ENCODE assay signal across 19 cellular contexts in genomic region chr3:132545471-132545870, GRCh38. TPM values are rescaled to one million over a fixed set of nuclear protein-coding genes. Genes with fewer than 3 reads are reported as not detected.
DNase-seq lines count a peak whose midpoint lies in the region; ATAC-seq and TF ChIP-seq lines count a peak whose summit lies in the region.
"Had no signal": no experiment of that assay in that cellular context is flagged by ENCODE, and none has a peak within 500 bp of the region (broad histone marks: within the 10 kb centered on the region; RNA-seq: fewer than 3 reads in every experiment).

No MANE protein-coding gene starts in this region.

- no peak for TF ChIP-seq CTCF in CD14-positive monocyte (IDR thresholded peaks at IDR 0.05)
- TF ChIP-seq CTCF in lower lobe of right lung (IDR thresholded peaks at IDR 0.05): no peak
- no peak for TF ChIP-seq CTCF in SK-N-SH (IDR thresholded peaks at IDR 0.05)

- H3K36me3 Mint-ChIP-seq in CD14-positive monocyte: peaks cover 18 to 21% of the 10 kb centered on the region in 2 donors
- H3K36me3 Mint-ChIP-seq in activated T-helper 17 cell treated with anti-CD3 and anti-CD28 coated beads, Interleukin-2, amount 50 U/mL, for 72 hours (ENCODE audit: low read depth): peaks cover 20% of the 10 kb centered on the region

- H3K27me3 ChIP-seq in lower lobe of right lung (ENCODE audit: low read depth) (no peaks in the 10 kb centered on the region), SK-N-SH (ENCODE audit: insufficient read depth) (no peaks in the 10 kb centered on the region)
- H3K27me3 ChIP-seq: upper lobe of left lung had no signal

- TF ChIP-seq EP300 in SK-N-SH (IDR thresholded peaks at IDR 0.05; ENCODE audit: borderline replicate concordance in 1 of 2, low read depth in 1 of 2, low read length in 1 of 2): no peak

- peaks cover 57% of the 10 kb centered on the region for H3K4me1 Mint-ChIP-seq in CD14-positive monocyte
- peaks cover 39% of the 10 kb centered on the region for H3K4me1 Mint-ChIP-seq in activated T-helper 17 cell treated with anti-CD3 and anti-CD28 coated beads, Interleukin-2, amount 50 U/mL, for 72 hours
- H3K4me1 Mint-ChIP-seq: brain had no signal

- no peaks in the 10 kb centered on the region for H3K79me2 ChIP-seq in SK-N-SH (ENCODE audit: insufficient read depth)

- peak overlapping the region; percentile 63 to 87 (median 81) for H3K27ac Mint-ChIP-seq in CD14-positive monocyte
- H3K27ac Mint-ChIP-seq in activated T-helper 17 cell treated with anti-CD3 and anti-CD28 coated beads, Interleukin-2, amount 50 U/mL, for 72 hours: peak overlapping the region; percentile 95
- H3K27ac Mint-ChIP-seq: activated naive CD4-positive, alpha-beta T cell treated with anti-CD3 and anti-CD28 coated beads, Interleukin-2, amount 50 U/mL, for 24 hours; brain had no signal

- no peak overlapping the region for H3K9ac ChIP-seq in SK-N-SH

- H3K9me2 ChIP-seq in SK-N-SH: no peaks in the 10 kb centered on the region

- peak overlapping the region; percentile 60 to 83 for H3K4me3 Mint-ChIP-seq in CD14-positive monocyte
- no peak overlapping the region for H3K4me3 Mint-ChIP-seq in activated T-helper 17 cell treated with anti-CD3 and anti-CD28 coated beads, Interleukin-2, amount 50 U/mL, for 72 hours
- H3K4me3 Mint-ChIP-seq: activated naive CD4-positive, alpha-beta T cell treated with anti-CD3 and anti-CD28 coated beads, Interleukin-2, amount 50 U/mL, for 24 hours; brain had no signal

- no peak for DNase-seq in CD14-positive monocyte (ENCODE audit: low spot score)
- DNase-seq in KBM-7: peak; percentile 46
- DNase-seq in lower lobe of right lung: no peak
- DNase-seq in activated naive CD4-positive, alpha-beta T cell (lab: John Stamatoyannopoulos, UW): no peak
- no peak for DNase-seq in SK-N-SH
- DNase-seq: activated CD4-positive, alpha-beta T cell treated with anti-CD3 and anti-CD28 coated beads for 48 hours; activated CD8-positive, alpha-beta memory T cell treated with anti-CD3 and anti-CD28 coated beads, Interleukin-2, amount 50 U/mL, for 48 hours; cortex of kidney; KG1; NCI-H1105 treated with DMSO at 0.1 percent for 48 hours; NCI-H526 treated with DMSO at 0.1 percent for 48 hours; PC-9; stimulated activated naive CD4-positive, alpha-beta T cell; upper lobe of left lung had no signal

- peaks cover 0 to 3% (median 0%) of the 10 kb centered on the region in 3 donors for H3K27me3 Mint-ChIP-seq in CD14-positive monocyte (ENCODE audit: low read depth in 3 of 3)
- H3K27me3 Mint-ChIP-seq in activated T-helper 17 cell treated with anti-CD3 and anti-CD28 coated beads, Interleukin-2, amount 50 U/mL, for 72 hours: no peaks in the 10 kb centered on the region
- H3K27me3 Mint-ChIP-seq: activated naive CD4-positive, alpha-beta T cell treated with anti-CD3 and anti-CD28 coated beads, Interleukin-2, amount 50 U/mL, for 24 hours had no signal

- no peaks in the 10 kb centered on the region for H3K9me3 ChIP-seq in lower lobe of right lung
- no peaks in the 10 kb centered on the region for H3K9me3 ChIP-seq in SK-N-SH
- H3K9me3 ChIP-seq: upper lobe of left lung had no signal

- H3K4me3 ChIP-seq in lower lobe of right lung (no peak overlapping the region), SK-N-SH (ENCODE audit: low read depth in 2 of 2, low read length in 1 of 2) (no peak overlapping the region)
- H3K4me3 ChIP-seq: PC-9, upper lobe of left lung had no signal

- TF ChIP-seq RAD21 in SK-N-SH (IDR thresholded peaks at IDR 0.05; ENCODE audit: low read length): no peak

- no peak overlapping the region for H3K27ac ChIP-seq in lower lobe of right lung
- H3K27ac ChIP-seq in SK-N-SH (ENCODE audit: low read depth in 2 of 2, low read length in 1 of 2): no peak overlapping the region
- H3K27ac ChIP-seq: PC-9, upper lobe of left lung had no signal

- H3K9me3 Mint-ChIP-seq in CD14-positive monocyte: peaks cover 0 to 5% (median 0%) of the 10 kb centered on the region in 7 donors
- H3K9me3 Mint-ChIP-seq in activated T-helper 17 cell treated with anti-CD3 and anti-CD28 coated beads, Interleukin-2, amount 50 U/mL, for 72 hours: peaks cover 3% of the 10 kb centered on the region
- H3K9me3 Mint-ChIP-seq: activated naive CD4-positive, alpha-beta T cell treated with anti-CD3 and anti-CD28 coated beads, Interleukin-2, amount 50 U/mL, for 24 hours; brain had no signal

- no peak overlapping the region for H2AFZ ChIP-seq in SK-N-SH (ENCODE audit: low read depth)
- H2AFZ ChIP-seq: PC-9 had no signal

- POLR2A ChIA-PET in SK-N-SH (lab: Yijun Ruan, JAX): no interaction called here

- peaks cover 39% of the 10 kb centered on the region for H3F3A ChIP-seq in SK-N-SH (replicated peaks; ENCODE audit: insufficient read depth)

- intact Hi-C loops in CD14-positive monocyte (cut with micrococcal nuclease): no loop called here
- intact Hi-C loops in lower lobe of right lung (cut with DNase I): no loop called here

- H3K4me1 ChIP-seq in lower lobe of right lung (peaks cover 8% of the 10 kb centered on the region), SK-N-SH (ENCODE audit: control insufficient read depth in 1 of 2, insufficient read depth in 2 of 2, low read depth in 1 of 2, low read length in 1 of 2) (peaks cover 2 to 29% of the 10 kb centered on the region in 2 experiments; a peak in 3 of 4 replicates)

- WGBS in SK-N-SH (ENCODE audit: low lambda C conversion rate): 95% methylated on average over 3 of the region's 3 CpGs

- CTCF ChIA-PET in SK-N-SH (lab: Yijun Ruan, JAX): interaction anchor here (0.6 to 5.0 kb wide), 2 partner anchors 10 to 366 kb away, joined by 3 to 32 read pairs; no protein-coding TSS in a partner anchor

- no peak for ATAC-seq in activated T-helper 17 cell treated with anti-CD3 and anti-CD28 coated beads, Interleukin-2, amount 50 U/mL, for 72 hours (replicated peaks)
- ATAC-seq in lower lobe of right lung (peak; percentile 34 to 48), HG02623 (IDR thresholded peaks at IDR 0.05; ENCODE audit: unreplicated experiment) (no peak)

- in situ Hi-C loops in KBM-7 (cut with MboI; ENCODE audit: low pct_unique_long_range_greater_than_20kb, low sequenced_read_pairs): loop anchor here (25.0 kb wide), 1 partner anchor 92 kb away; no protein-coding TSS in a partner anchor

- no peaks in the 10 kb centered on the region for H4K20me1 ChIP-seq in SK-N-SH (ENCODE audit: insufficient read depth)

- peaks cover 6% of the 10 kb centered on the region for H3K36me3 ChIP-seq in lower lobe of right lung
- peaks cover 6 to 11% of the 10 kb centered on the region in 2 experiments for H3K36me3 ChIP-seq in SK-N-SH (replicated peaks in 1 of 2; ENCODE audit: control insufficient read depth in 1 of 2, insufficient read depth in 2 of 2, low read length in 1 of 2)

- no peak overlapping the region for H3K4me2 ChIP-seq in SK-N-SH
- H3K4me2 ChIP-seq: PC-9 had no signal

TF ChIP-seq in SK-N-SH, 30 proteins besides CTCF, POLR2A, EP300 and RAD21 (continues in another document):
- TF ChIP-seq GATA2 (CRISPR knock-in tag; IDR thresholded peaks at IDR 0.05) (no peak), ZBTB33 (IDR thresholded peaks at IDR 0.05; ENCODE audit: borderline replicate concordance, low read depth) (no peak), NRF1 (IDR thresholded peaks at IDR 0.05; ENCODE audit: low read depth, low read length) (no peak), RCOR1 (IDR thresholded peaks at IDR 0.05; ENCODE audit: low read length) (no peak), USF1 (IDR thresholded peaks at IDR 0.05; ENCODE audit: borderline replicate concordance, low read depth) (no peak), CHD2 (IDR thresholded peaks at IDR 0.05; ENCODE audit: low read length, partially characterized antibody) (no peak), POLR2AphosphoS5 (IDR thresholded peaks at IDR 0.05; ENCODE audit: low read depth, low read length) (no peak), NFIC (IDR thresholded peaks at IDR 0.05; ENCODE audit: borderline replicate concordance) (no peak), FOXJ3 (CRISPR knock-in tag; IDR thresholded peaks at IDR 0.05) (no peak), ELF1 (IDR thresholded peaks at IDR 0.05) (no peak), FOXM1 (IDR thresholded peaks at IDR 0.05; ENCODE audit: low read depth) (no peak), USF2 (IDR thresholded peaks at IDR 0.05; ENCODE audit: borderline replicate concordance, low read depth, low read length) (no peak), TEAD4 (IDR thresholded peaks at IDR 0.05; ENCODE audit: borderline replicate concordance, insufficient read depth) (no peak)

RNA-seq across cellular contexts. Expression of gene ACKR4, which starts 51.6 kb away (rescaled TPM):
- polyA plus RNA-seq in CD14-positive monocyte (not detected), SK-N-SH (2012; rRNA removed) (0.10 and 0.37 TPM in 2 replicates)
- under 1 TPM in 1 of 2 donors, not detected in 1; 0.21 TPM for total RNA-seq in activated T-helper 17 cell treated with anti-CD3 and anti-CD28 coated beads, Interleukin-2, amount 50 U/mL, for 72 hours
- total RNA-seq in lower lobe of right lung: 8.5 TPM
- polyA plus RNA-seq in SK-N-SH (2012; cell fraction: cytosol; rRNA removed): 0.18 and 0.26 TPM in 2 replicates
- polyA plus RNA-seq in SK-N-SH (2012; cell fraction: nucleus; rRNA removed): 0.12 and 0.14 TPM in 2 replicates
- total RNA-seq: H1, PC-9 had no signal
- polyA plus RNA-seq: H1 had no signal

Comparison
In these comparisons a context has a peak if more than half of its experiments do, and no peak if none do; other contexts are left out.
1. ATAC-seq: peak in lower lobe of right lung (2 of 2); none in activated T-helper 17 cell treated with anti-CD3 and anti-CD28 coated beads, Interleukin-2, amount 50 U/mL, for 72 hours (single experiment) and HG02623 (single experiment).